8 cellular contexts compared by ENCODE assay signal in the genomic region with DNA sequence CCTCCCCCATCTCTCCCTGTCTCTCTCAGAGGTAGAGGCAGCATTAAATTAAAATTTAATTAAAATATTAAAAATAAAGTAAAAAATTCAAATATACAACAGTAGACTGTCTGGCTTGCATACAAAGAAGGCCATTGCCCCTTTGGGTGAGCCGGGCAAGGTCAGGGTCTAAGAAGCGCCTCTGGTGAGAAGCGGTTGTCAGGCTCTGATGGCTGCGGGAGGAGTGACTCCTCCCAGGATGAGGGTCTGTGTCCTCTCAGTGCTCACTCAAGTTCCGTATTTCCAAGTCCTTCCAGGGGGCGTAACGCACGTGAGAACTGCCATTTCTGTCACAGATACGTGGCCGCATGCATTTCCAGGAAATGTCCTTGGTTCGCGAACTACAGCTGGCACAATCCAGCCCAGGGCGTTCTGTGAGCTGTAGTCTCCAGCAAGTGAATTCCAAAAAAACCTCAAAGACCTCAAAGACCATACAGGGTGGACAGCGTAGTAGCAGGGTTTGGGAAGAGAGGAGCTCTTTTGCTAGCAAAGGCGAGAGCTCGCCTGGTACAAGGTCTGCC. TPM values are rescaled to one million over a fixed set of nuclear protein-coding genes. Genes with fewer than 3 reads are reported as not detected.
DNase-seq lines count a peak whose midpoint lies in the region; ATAC-seq and TF ChIP-seq lines count a peak whose summit lies in the region.

No MANE protein-coding gene starts in this region.

- no peaks in the 10 kb centered on the region for H3K9me2 ChIP-seq in PC-9 (ENCODE audit: insufficient read depth)

- CTCF ChIA-PET in PC-9 (lab: Charles Lee) = no interaction called here

- peaks cover 32% of the 10 kb centered on the region for H3K4me1 ChIP-seq in BLaER1
- H3K4me1 ChIP-seq in PC-9 (replicated peaks; ENCODE audit: insufficient read depth) = peaks cover 8% of the 10 kb centered on the region
- peaks cover 15 to 26% of the 10 kb centered on the region in 2 donors for H3K4me1 ChIP-seq in duodenal mucosa (ENCODE audit: control insufficient read depth in 1 of 2, insufficient read depth in 2 of 2, low read length in 2 of 2)
- H3K4me1 ChIP-seq in muscle layer of duodenum (ENCODE audit: control insufficient read depth in 1 of 2, insufficient read depth in 2 of 2, low read length in 2 of 2) = peaks cover 10 to 23% of the 10 kb centered on the region in 2 donors

- peak overlapping the region; percentile 98 for H2AFZ ChIP-seq in PC-9

- intact Hi-C loops in PC-9 (cut with micrococcal nuclease; ENCODE audit: unreplicated experiment) = no loop called here

- peak overlapping the region; percentile 90 for H3K9ac ChIP-seq in BLaER1
- H3K9ac ChIP-seq in duodenal mucosa (ENCODE audit: low read depth in 1 of 2, low read length in 2 of 2) = peak overlapping the region; percentile 87 to 91

- no peak for DNase-seq in PC-9
- no peak for DNase-seq in cerebellar cortex (ENCODE audit: low spot score)

- peak overlapping the region; percentile 90 for H3K4me3 ChIP-seq in BLaER1
- peak overlapping the region; percentile 93 for H3K4me3 ChIP-seq in PC-9
- H3K4me3 ChIP-seq in duodenal mucosa (ENCODE audit: low read depth in 1 of 2, low read length in 2 of 2) = peak overlapping the region; percentile 92 to 96
- peak overlapping the region; percentile 81 to 91 for H3K4me3 ChIP-seq in muscle layer of duodenum (ENCODE audit: low read depth in 1 of 2, low read length in 2 of 2)

- H4K20me1 ChIP-seq in BLaER1 (no peaks in the 10 kb centered on the region), PC-9 (ENCODE audit: insufficient read depth) (no peaks in the 10 kb centered on the region)

- H3K27ac ChIP-seq in BLaER1 (peak overlapping the region; percentile 90), PC-9 (peak overlapping the region; percentile 77), duodenal mucosa (ENCODE audit: low read depth, low read length) (peak overlapping the region; percentile 98), muscle layer of duodenum (ENCODE audit: low read length) (peak overlapping the region; percentile 90)

- peaks cover 8% of the 10 kb centered on the region; the same call in 1 of the 2 replicates for H3F3A ChIP-seq in PC-9 (ENCODE audit: insufficient read depth, low read depth)

- ATAC-seq in GM18502 (IDR thresholded peaks at IDR 0.05; ENCODE audit: poor library complexity, unreplicated experiment) (peak; percentile 19), HG03066 (IDR thresholded peaks at IDR 0.05; ENCODE audit: low read depth, unreplicated experiment) (peak; percentile 26), HG03442 (IDR thresholded peaks at IDR 0.05; ENCODE audit: unreplicated experiment) (no peak)

- H3K9me3 ChIP-seq in BLaER1 = peaks cover 24% of the 10 kb centered on the region
- peaks cover 17% of the 10 kb centered on the region for H3K9me3 ChIP-seq in PC-9 (ENCODE audit: insufficient read depth, low read depth)
- peaks cover 12 to 22% of the 10 kb centered on the region in 2 donors for H3K9me3 ChIP-seq in duodenal mucosa (ENCODE audit: control insufficient read depth in 1 of 2, low read length in 2 of 2)
- H3K9me3 ChIP-seq in muscle layer of duodenum (ENCODE audit: control insufficient read depth in 1 of 2, low read length in 2 of 2) = peaks cover 5 to 9% of the 10 kb centered on the region in 2 donors

- TSS peak; percentile 94 for BruUV-seq in PC-9 (replicated peaks; lab: Mats Ljungman, UMichigan)

- H3K79me2 ChIP-seq in PC-9 (ENCODE audit: low read depth) = no peaks in the 10 kb centered on the region

- H3K27me3 ChIP-seq in BLaER1 = no peaks in the 10 kb centered on the region
- H3K27me3 ChIP-seq in PC-9 (ENCODE audit: insufficient read depth, low read depth) = no peaks in the 10 kb centered on the region; the same call in 1 of the 2 replicates
- no peaks in the 10 kb centered on the region for H3K27me3 ChIP-seq in duodenal mucosa (ENCODE audit: control insufficient read depth in 1 of 2, insufficient read depth in 2 of 2, low read length in 2 of 2)
- H3K27me3 ChIP-seq in muscle layer of duodenum (ENCODE audit: low read depth, low read length) = no peaks in the 10 kb centered on the region

- H3K36me3 ChIP-seq in BLaER1 (peaks cover 21% of the 10 kb centered on the region), PC-9 (ENCODE audit: low read depth) (peaks cover 17% of the 10 kb centered on the region), duodenal mucosa (ENCODE audit: control insufficient read depth in 1 of 2, insufficient read depth in 2 of 2, low read length in 2 of 2) (peaks cover 18 to 24% of the 10 kb centered on the region in 2 donors), muscle layer of duodenum (ENCODE audit: control insufficient read depth in 1 of 2, insufficient read depth in 2 of 2, low read length in 2 of 2) (peaks cover 9 to 32% of the 10 kb centered on the region in 2 donors)

- H3K4me2 ChIP-seq in BLaER1 = peak overlapping the region; percentile 94
- peak overlapping the region; percentile 87 for H3K4me2 ChIP-seq in PC-9

- no peak for TF ChIP-seq CTCF in PC-9 (conservative IDR thresholded peaks at IDR 0.05)

- POLR2A ChIA-PET in PC-9 (lab: Charles Lee; ENCODE audit: unreplicated experiment) = no interaction called here

RNA-seq across cellular contexts. Expression of gene ZNF181, which starts 0.7 kb away (rescaled TPM):
- total RNA-seq in PC-9 (2021) = 2.6 and 4.7 TPM in 2 replicates

RNA-seq across cellular contexts. Expression of gene ZNF599, which starts 39.7 kb away (rescaled TPM):
- total RNA-seq in PC-9 (2021) = 9.2 and 12.4 TPM in 2 replicates

RNA-seq across cellular contexts. Expression of gene ZNF302, which starts 55.9 kb away (rescaled TPM):
- total RNA-seq in PC-9 (2021) = 17.5 and 19.5 TPM in 2 replicates

RNA-seq across cellular contexts. Expression of gene SCGB2B2, which starts 56.4 kb away (rescaled TPM):
- total RNA-seq in PC-9 (2021) = 1.4 and 1.9 TPM in 2 replicates
